22 cellular contexts compared by ENCODE assay signal in the genomic region with DNA sequence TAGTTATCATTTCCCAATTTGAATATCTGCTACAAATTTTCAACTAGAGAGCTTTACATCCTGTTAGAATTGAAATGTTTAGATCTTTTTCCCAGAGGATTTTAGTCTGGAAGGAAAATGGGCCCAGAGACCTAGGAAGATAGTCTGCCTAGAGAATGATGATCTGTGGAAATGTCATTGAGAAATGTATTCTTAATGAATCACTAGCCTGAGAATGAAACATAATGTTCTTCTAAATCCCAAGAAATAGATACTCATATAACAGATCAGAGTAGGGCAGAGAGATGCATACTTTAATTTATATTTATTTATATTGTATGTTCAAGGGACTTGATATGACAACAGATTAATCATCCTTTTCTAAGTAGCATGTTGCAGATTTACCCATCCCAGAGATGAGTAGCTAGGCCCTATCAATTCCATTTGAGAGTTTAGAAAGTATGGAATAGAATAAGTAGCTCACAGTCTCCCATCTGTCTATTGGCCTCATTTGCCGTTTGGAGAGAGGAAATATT.
"Had no signal": no experiment of that assay in that cellular context is flagged by ENCODE, and none has a peak within 500 bp of the region (broad histone marks: within the 10 kb centered on the region; RNA-seq: fewer than 3 reads in every experiment).

No MANE protein-coding gene starts in this region.

- DNase-seq: activated CD4-positive, alpha-beta T cell treated with anti-CD3 and anti-CD28 coated beads for 1 hour; activated gamma-delta T cell treated with Interleukin-2 at 50 U/mL for 16 hours; activated T-cell treated with anti-CD3 and anti-CD28 coated beads, Interleukin-2, amount 50 U/mL, for 1 hour; aorta; caudate nucleus; dermis blood vessel endothelial cell; effector CD8-positive, alpha-beta T cell; gastrocnemius medialis; islet precursor cell; left cardiac atrium; midbrain; natural killer cell; retina; sigmoid colon; spleen; stimulated activated CD4-positive, alpha-beta T cell treated with anti-CD3 and anti-CD28 coated beads, Interleukin-4, amount 100 ng/mL, for 24 hours; stimulated activated naive CD8-positive, alpha-beta T cell treated with anti-CD3 and anti-CD28 coated beads, Interleukin-15, Interleukin-2, amounts not matched to agents 100 U/mL and 50 U/mL, for 24 hours; T-helper 9 cell; thyroid gland had no signal

- H3K27ac Mint-ChIP-seq: activated naive CD4-positive, alpha-beta T cell treated with anti-CD3 and anti-CD28 coated beads, Interleukin-2, amount 50 U/mL, for 24 hours; natural killer cell; progenitor cell of endocrine pancreas had no signal

- H3K4me3 ChIP-seq: gastrocnemius medialis, sigmoid colon, spleen, thyroid gland had no signal

- H3K27me3 ChIP-seq: gastrocnemius medialis, sigmoid colon, spleen, thyroid gland had no signal

- H3K27me3 Mint-ChIP-seq: brain, progenitor cell of endocrine pancreas had no signal

- ATAC-seq: gastrocnemius medialis; left cardiac atrium; natural killer cell; stimulated activated naive CD8-positive, alpha-beta T cell treated with anti-CD3 and anti-CD28 coated beads, Interleukin-15, Interleukin-2, amounts not matched to agents 100 U/mL and 50 U/mL, for 24 hours had no signal

- H3K36me3 ChIP-seq: gastrocnemius medialis, sigmoid colon, spleen, thyroid gland had no signal

- H3K27ac ChIP-seq: gastrocnemius medialis, sigmoid colon, spleen had no signal

- H3K4me1 Mint-ChIP-seq: activated naive CD4-positive, alpha-beta T cell treated with anti-CD3 and anti-CD28 coated beads, Interleukin-2, amount 50 U/mL, for 24 hours; natural killer cell had no signal

- H3K9me3 ChIP-seq: thyroid gland had no signal

- H3K4me1 ChIP-seq: gastrocnemius medialis, spleen had no signal

- H3K4me3 Mint-ChIP-seq: activated naive CD4-positive, alpha-beta T cell treated with anti-CD3 and anti-CD28 coated beads, Interleukin-2, amount 50 U/mL, for 24 hours; brain; natural killer cell had no signal
